ENCODE assay signal across 1 cellular context in genomic region chr18:35095983-35096676, GRCh38.
TF ChIP-seq lines count a peak whose summit lies in the region.

No MANE protein-coding gene starts in this region.

TF ChIP-seq in K562, 482 proteins besides CTCF, POLR2A, EP300 and RAD21 (continued from another document and continues in another):
- TF ChIP-seq ZNF408 (CRISPR knock-in tag; IDR thresholded peaks at IDR 0.05; ENCODE audit: low read depth) (no peak), CBX3 (IDR thresholded peaks at IDR 0.05; ENCODE audit: borderline replicate concordance in 1 of 2, low read length in 2 of 2) (no peak), PKNOX1 (IDR thresholded peaks at IDR 0.05) (no peak), BRCA1 (IDR thresholded peaks at IDR 0.05) (no peak), BRCA1 (CRISPR knock-in tag; IDR thresholded peaks at IDR 0.05) (no peak), CBX1 (IDR thresholded peaks at IDR 0.05; ENCODE audit: low read depth) (no peak), HDAC1 (IDR thresholded peaks at IDR 0.05) (0 out of 4 replicates have a peak, but pooled peaks of 1 of the 2 experiments have one; percentile 16), JUND (IDR thresholded peaks at IDR 0.05; ENCODE audit: borderline replicate concordance, low read depth, low read length) (peak; percentile 21; the same call in 1 of the 2 replicates), JUND (tag; IDR thresholded peaks at IDR 0.05; ENCODE audit: borderline replicate concordance, low read depth, low read length) (peak; percentile 41; the same call in 1 of the 3 replicates), BCLAF1 (IDR thresholded peaks at IDR 0.05; ENCODE audit: borderline replicate concordance in 1 of 2, control insufficient read depth in 1 of 2, low read depth in 2 of 2, low read length in 1 of 2) (no peak), ZEB2 (IDR thresholded peaks at IDR 0.05) (no peak), RB1 (IDR thresholded peaks at IDR 0.05; ENCODE audit: low read depth) (no peak), ZNF561 (CRISPR knock-in tag; conservative IDR thresholded peaks at IDR 0.05) (no peak), FOXA3 (CRISPR knock-in tag; conservative IDR thresholded peaks at IDR 0.05 in 1 of 2, IDR thresholded peaks at IDR 0.05 in 1 of 2) (peak in 1 of 2 experiments; percentile 38; a peak in 1 of 4 replicates), POLR3A (IDR thresholded peaks at IDR 0.05; ENCODE audit: borderline replicate concordance, extremely low read depth, insufficient read depth, insufficient read length) (no peak), SIRT6 (IDR thresholded peaks at IDR 0.05; ENCODE audit: low read depth, low read length) (no peak), NCOR1 (IDR thresholded peaks at IDR 0.05) (no peak), HMBOX1 (IDR thresholded peaks at IDR 0.05) (peak; percentile 86), GATAD2A (IDR thresholded peaks at IDR 0.05) (0 out of 2 replicates have a peak, but pooled peaks have one; percentile 64), OTX1 (CRISPR knock-in tag; IDR thresholded peaks at IDR 0.05) (no peak), SRSF3 (IDR thresholded peaks at IDR 0.05; ENCODE audit: insufficient read depth, low read length) (no peak), ILK (tag; IDR thresholded peaks at IDR 0.05; ENCODE audit: borderline replicate concordance, low read depth) (no peak), IRF9 (tag; IDR thresholded peaks at IDR 0.05) (no peak), POLR2AphosphoS5 (IDR thresholded peaks at IDR 0.05; ENCODE audit: control insufficient read depth, insufficient read depth, low read depth, low read length) (no peak), HNRNPH1 (optimal IDR thresholded peaks at IDR 0.05; ENCODE audit: low read depth, low read length) (no peak), THAP12 (CRISPR knock-in tag; IDR thresholded peaks at IDR 0.05) (no peak), TCFL5 (CRISPR knock-in tag; conservative IDR thresholded peaks at IDR 0.05) (no peak), FOXJ2 (tag; IDR thresholded peaks at IDR 0.05) (no peak), VEZF1 (CRISPR knock-in tag; IDR thresholded peaks at IDR 0.05) (no peak), RBM17 (IDR thresholded peaks at IDR 0.05; ENCODE audit: borderline replicate concordance, low read depth, low read length) (no peak), ZKSCAN8 (CRISPR knock-in tag; IDR thresholded peaks at IDR 0.05) (no peak), ZNF12 (CRISPR knock-in tag; IDR thresholded peaks at IDR 0.05) (no peak), NBN (IDR thresholded peaks at IDR 0.05; ENCODE audit: low read depth) (no peak), CEBPG (CRISPR knock-in tag; IDR thresholded peaks at IDR 0.05) (no peak), CEBPG (tag; conservative IDR thresholded peaks at IDR 0.05 in 1 of 2, IDR thresholded peaks at IDR 0.05 in 1 of 2) (no peak), SFPQ (IDR thresholded peaks at IDR 0.05; ENCODE audit: low read depth, low read length) (no peak), UBTF (IDR thresholded peaks at IDR 0.05; ENCODE audit: borderline replicate concordance in 1 of 2, low read depth in 2 of 2, low read length in 2 of 2) (no peak), KLF10 (CRISPR knock-in tag; IDR thresholded peaks at IDR 0.05) (no peak), PBX2 (CRISPR knock-in tag; IDR thresholded peaks at IDR 0.05; ENCODE audit: low read depth) (no peak), PBX2 (tag; conservative IDR thresholded peaks at IDR 0.05; ENCODE audit: low read depth) (no peak), IRF1 (CRISPR knock-in tag; IDR thresholded peaks at IDR 0.05; ENCODE audit: borderline replicate concordance) (no peak), ZNF311 (CRISPR knock-in tag; IDR thresholded peaks at IDR 0.05) (no peak), DIDO1 (tag; IDR thresholded peaks at IDR 0.05; ENCODE audit: low read depth) (0 out of 2 replicates have a peak, but pooled peaks have one; percentile 9), E2F5 (CRISPR knock-in tag; IDR thresholded peaks at IDR 0.05) (no peak), NR1H2 (CRISPR knock-in tag; IDR thresholded peaks at IDR 0.05) (no peak), PHB2 (IDR thresholded peaks at IDR 0.05; ENCODE audit: low read depth) (no peak), FOSL1 (tag; conservative IDR thresholded peaks at IDR 0.05) (peak; percentile 74)
